ENCODE assay signal across 1 cellular context in genomic region chr1:31861346-31861745, GRCh38.
A peak's percentile ranks its signal among the peaks of the same experiment; 100 is the strongest.
TF ChIP-seq lines count a peak whose summit lies in the region.

No MANE protein-coding gene starts in this region.

TF ChIP-seq in K562, 482 proteins besides CTCF, POLR2A, EP300 and RAD21 (continued from another document and continues in another):
- TF ChIP-seq, protein P1, sequence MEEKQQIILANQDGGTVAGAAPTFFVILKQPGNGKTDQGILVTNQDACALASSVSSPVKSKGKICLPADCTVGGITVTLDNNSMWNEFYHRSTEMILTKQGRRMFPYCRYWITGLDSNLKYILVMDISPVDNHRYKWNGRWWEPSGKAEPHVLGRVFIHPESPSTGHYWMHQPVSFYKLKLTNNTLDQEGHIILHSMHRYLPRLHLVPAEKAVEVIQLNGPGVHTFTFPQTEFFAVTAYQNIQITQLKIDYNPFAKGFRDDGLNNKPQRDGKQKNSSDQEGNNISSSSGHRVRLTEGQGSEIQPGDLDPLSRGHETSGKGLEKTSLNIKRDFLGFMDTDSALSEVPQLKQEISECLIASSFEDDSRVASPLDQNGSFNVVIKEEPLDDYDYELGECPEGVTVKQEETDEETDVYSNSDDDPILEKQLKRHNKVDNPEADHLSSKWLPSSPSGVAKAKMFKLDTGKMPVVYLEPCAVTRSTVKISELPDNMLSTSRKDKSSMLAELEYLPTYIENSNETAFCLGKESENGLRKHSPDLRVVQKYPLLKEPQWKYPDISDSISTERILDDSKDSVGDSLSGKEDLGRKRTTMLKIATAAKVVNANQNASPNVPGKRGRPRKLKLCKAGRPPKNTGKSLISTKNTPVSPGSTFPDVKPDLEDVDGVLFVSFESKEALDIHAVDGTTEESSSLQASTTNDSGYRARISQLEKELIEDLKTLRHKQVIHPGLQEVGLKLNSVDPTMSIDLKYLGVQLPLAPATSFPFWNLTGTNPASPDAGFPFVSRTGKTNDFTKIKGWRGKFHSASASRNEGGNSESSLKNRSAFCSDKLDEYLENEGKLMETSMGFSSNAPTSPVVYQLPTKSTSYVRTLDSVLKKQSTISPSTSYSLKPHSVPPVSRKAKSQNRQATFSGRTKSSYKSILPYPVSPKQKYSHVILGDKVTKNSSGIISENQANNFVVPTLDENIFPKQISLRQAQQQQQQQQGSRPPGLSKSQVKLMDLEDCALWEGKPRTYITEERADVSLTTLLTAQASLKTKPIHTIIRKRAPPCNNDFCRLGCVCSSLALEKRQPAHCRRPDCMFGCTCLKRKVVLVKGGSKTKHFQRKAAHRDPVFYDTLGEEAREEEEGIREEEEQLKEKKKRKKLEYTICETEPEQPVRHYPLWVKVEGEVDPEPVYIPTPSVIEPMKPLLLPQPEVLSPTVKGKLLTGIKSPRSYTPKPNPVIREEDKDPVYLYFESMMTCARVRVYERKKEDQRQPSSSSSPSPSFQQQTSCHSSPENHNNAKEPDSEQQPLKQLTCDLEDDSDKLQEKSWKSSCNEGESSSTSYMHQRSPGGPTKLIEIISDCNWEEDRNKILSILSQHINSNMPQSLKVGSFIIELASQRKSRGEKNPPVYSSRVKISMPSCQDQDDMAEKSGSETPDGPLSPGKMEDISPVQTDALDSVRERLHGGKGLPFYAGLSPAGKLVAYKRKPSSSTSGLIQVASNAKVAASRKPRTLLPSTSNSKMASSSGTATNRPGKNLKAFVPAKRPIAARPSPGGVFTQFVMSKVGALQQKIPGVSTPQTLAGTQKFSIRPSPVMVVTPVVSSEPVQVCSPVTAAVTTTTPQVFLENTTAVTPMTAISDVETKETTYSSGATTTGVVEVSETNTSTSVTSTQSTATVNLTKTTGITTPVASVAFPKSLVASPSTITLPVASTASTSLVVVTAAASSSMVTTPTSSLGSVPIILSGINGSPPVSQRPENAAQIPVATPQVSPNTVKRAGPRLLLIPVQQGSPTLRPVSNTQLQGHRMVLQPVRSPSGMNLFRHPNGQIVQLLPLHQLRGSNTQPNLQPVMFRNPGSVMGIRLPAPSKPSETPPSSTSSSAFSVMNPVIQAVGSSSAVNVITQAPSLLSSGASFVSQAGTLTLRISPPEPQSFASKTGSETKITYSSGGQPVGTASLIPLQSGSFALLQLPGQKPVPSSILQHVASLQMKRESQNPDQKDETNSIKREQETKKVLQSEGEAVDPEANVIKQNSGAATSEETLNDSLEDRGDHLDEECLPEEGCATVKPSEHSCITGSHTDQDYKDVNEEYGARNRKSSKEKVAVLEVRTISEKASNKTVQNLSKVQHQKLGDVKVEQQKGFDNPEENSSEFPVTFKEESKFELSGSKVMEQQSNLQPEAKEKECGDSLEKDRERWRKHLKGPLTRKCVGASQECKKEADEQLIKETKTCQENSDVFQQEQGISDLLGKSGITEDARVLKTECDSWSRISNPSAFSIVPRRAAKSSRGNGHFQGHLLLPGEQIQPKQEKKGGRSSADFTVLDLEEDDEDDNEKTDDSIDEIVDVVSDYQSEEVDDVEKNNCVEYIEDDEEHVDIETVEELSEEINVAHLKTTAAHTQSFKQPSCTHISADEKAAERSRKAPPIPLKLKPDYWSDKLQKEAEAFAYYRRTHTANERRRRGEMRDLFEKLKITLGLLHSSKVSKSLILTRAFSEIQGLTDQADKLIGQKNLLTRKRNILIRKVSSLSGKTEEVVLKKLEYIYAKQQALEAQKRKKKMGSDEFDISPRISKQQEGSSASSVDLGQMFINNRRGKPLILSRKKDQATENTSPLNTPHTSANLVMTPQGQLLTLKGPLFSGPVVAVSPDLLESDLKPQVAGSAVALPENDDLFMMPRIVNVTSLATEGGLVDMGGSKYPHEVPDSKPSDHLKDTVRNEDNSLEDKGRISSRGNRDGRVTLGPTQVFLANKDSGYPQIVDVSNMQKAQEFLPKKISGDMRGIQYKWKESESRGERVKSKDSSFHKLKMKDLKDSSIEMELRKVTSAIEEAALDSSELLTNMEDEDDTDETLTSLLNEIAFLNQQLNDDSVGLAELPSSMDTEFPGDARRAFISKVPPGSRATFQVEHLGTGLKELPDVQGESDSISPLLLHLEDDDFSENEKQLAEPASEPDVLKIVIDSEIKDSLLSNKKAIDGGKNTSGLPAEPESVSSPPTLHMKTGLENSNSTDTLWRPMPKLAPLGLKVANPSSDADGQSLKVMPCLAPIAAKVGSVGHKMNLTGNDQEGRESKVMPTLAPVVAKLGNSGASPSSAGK (IDR thresholded peaks at IDR 0.05): 0 out of 2 replicates have a peak, but pooled peaks have one; percentile 21
- TF ChIP-seq PBX2 (CRISPR knock-in tag; IDR thresholded peaks at IDR 0.05; ENCODE audit: low read depth): no peak
- TF ChIP-seq PBX2 (tag; conservative IDR thresholded peaks at IDR 0.05; ENCODE audit: low read depth): peak; percentile 65; the same call in 1 of the 2 replicates
- TF ChIP-seq PRDM10 (IDR thresholded peaks at IDR 0.05; ENCODE audit: partially characterized antibody): peak; percentile 92
- peak; percentile 40; the same call in 1 of the 2 replicates for TF ChIP-seq ZFX (CRISPR knock-in tag; IDR thresholded peaks at IDR 0.05)
- no peak for TF ChIP-seq KAT8 (IDR thresholded peaks at IDR 0.05; ENCODE audit: low read depth)
- TF ChIP-seq SFPQ (IDR thresholded peaks at IDR 0.05; ENCODE audit: low read depth, low read length): no peak
- no peak for TF ChIP-seq CREB1 (IDR thresholded peaks at IDR 0.05)
- TF ChIP-seq CREB1 (CRISPR knock-in tag; IDR thresholded peaks at IDR 0.05): peak; percentile 12; the same call in 1 of the 2 replicates
- peak; percentile 68 for TF ChIP-seq BHLHE40 (IDR thresholded peaks at IDR 0.05; ENCODE audit: low read length)
- no peak for TF ChIP-seq CREB3L1 (IDR thresholded peaks at IDR 0.05; ENCODE audit: borderline replicate concordance, low read depth)
- 0 out of 2 replicates have a peak, but pooled peaks have one; percentile 19 for TF ChIP-seq SMC3 (conservative IDR thresholded peaks at IDR 0.05; ENCODE audit: insufficient read depth, low read depth, low read length)
- TF ChIP-seq MYBL2 (IDR thresholded peaks at IDR 0.05; ENCODE audit: low read depth): no peak
- no peak for TF ChIP-seq MYBL2 (CRISPR knock-in tag; IDR thresholded peaks at IDR 0.05; ENCODE audit: borderline replicate concordance)
- TF ChIP-seq, protein P2, sequence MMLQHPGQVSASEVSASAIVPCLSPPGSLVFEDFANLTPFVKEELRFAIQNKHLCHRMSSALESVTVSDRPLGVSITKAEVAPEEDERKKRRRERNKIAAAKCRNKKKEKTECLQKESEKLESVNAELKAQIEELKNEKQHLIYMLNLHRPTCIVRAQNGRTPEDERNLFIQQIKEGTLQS (IDR thresholded peaks at IDR 0.05): peak; percentile 25; the same call in 1 of the 2 replicates
- TF ChIP-seq, protein P2 (CRISPR knock-in tag; conservative IDR thresholded peaks at IDR 0.05): no peak
- TF ChIP-seq NCOR1 (IDR thresholded peaks at IDR 0.05): no peak
- TF ChIP-seq HNRNPH1 (optimal IDR thresholded peaks at IDR 0.05; ENCODE audit: low read depth, low read length): no peak
- peak in 1 of 2 experiments; percentile 12; a peak in 1 of 4 replicates for TF ChIP-seq MNT (conservative IDR thresholded peaks at IDR 0.05)
- TF ChIP-seq, protein P3, sequence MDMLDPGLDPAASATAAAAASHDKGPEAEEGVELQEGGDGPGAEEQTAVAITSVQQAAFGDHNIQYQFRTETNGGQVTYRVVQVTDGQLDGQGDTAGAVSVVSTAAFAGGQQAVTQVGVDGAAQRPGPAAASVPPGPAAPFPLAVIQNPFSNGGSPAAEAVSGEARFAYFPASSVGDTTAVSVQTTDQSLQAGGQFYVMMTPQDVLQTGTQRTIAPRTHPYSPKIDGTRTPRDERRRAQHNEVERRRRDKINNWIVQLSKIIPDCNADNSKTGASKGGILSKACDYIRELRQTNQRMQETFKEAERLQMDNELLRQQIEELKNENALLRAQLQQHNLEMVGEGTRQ (CRISPR knock-in tag; IDR thresholded peaks at IDR 0.05): peak; percentile 51
- no peak for TF ChIP-seq MCM3 (IDR thresholded peaks at IDR 0.05)
- TF ChIP-seq, protein P4, sequence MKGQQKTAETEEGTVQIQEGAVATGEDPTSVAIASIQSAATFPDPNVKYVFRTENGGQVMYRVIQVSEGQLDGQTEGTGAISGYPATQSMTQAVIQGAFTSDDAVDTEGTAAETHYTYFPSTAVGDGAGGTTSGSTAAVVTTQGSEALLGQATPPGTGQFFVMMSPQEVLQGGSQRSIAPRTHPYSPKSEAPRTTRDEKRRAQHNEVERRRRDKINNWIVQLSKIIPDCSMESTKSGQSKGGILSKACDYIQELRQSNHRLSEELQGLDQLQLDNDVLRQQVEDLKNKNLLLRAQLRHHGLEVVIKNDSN (CRISPR knock-in tag; IDR thresholded peaks at IDR 0.05): peak; percentile 76
- no peak for TF ChIP-seq OTX1 (CRISPR knock-in tag; IDR thresholded peaks at IDR 0.05)
